In the genomic region with DNA sequence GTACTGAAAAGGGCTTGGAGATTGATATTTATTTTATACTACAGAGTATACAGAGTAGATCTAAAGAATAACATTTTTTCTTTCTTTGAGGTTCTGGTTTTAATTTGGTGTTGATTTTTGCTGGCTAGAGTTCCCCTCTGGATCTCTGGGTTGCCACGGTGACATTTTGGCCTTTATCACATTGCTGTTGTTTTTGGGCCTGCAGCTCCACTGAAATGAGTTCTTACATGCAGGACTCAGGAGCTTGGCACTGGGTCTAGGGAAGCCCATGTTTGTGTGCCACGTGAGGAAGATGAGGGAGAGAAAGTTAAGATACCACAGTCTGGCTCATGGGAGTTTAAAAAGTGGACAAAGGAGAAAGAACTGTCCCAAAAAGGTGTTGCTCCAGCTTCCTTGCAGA, we compare ENCODE assay signal across 33 cellular contexts. TPM values are rescaled to one million over a fixed set of nuclear protein-coding genes. Genes with fewer than 3 reads are reported as not detected.
"Had no signal": no experiment of that assay in that cellular context is flagged by ENCODE, and none has a peak within 500 bp of the region (broad histone marks: within the 10 kb centered on the region; RNA-seq: fewer than 3 reads in every experiment).

No MANE protein-coding gene starts in this region.

- H3K36me3 Mint-ChIP-seq: activated CD4-positive, alpha-beta memory T cell treated with anti-CD3 and anti-CD28 coated beads for 36 hours; activated CD8-positive, alpha-beta memory T cell treated with anti-CD3 and anti-CD28 coated beads, Interleukin-2, amount 10 ng/mL, durations not matched to agents 7 days and 5 days; activated naive CD4-positive, alpha-beta T cell treated with anti-CD3 and anti-CD28 coated beads, Interleukin-2, amount 10 ng/mL, durations not matched to agents 7 days and 5 days; activated naive CD4-positive, alpha-beta T cell treated with anti-CD3 and anti-CD28 coated beads, Interleukin-2, amount 50 U/mL, for 72 hours had no signal

- H3K4me1 ChIP-seq: ascending aorta had no signal

- H3K27me3 ChIP-seq: ascending aorta had no signal

- H3K4me1 Mint-ChIP-seq: activated CD4-positive, alpha-beta T cell treated with anti-CD3 and anti-CD28 coated beads for 36 hours; activated CD4-positive, alpha-beta T cell treated with anti-CD3 and anti-CD28 coated beads, Interleukin-2, amount 10 ng/mL, durations not matched to agents 24 days and 14 days; activated CD8-positive, alpha-beta memory T cell treated with anti-CD3 and anti-CD28 coated beads, Interleukin-2, amount 10 ng/mL, durations not matched to agents 7 days and 5 days; central memory CD8-positive, alpha-beta T cell; T-helper 17 cell had no signal

- ATAC-seq: activated CD4-positive, alpha-beta T cell treated with anti-CD3 and anti-CD28 coated beads for 36 hours; activated CD8-positive, alpha-beta memory T cell treated with anti-CD3 and anti-CD28 coated beads, Interleukin-2, amount 10 ng/mL, durations not matched to agents 7 days and 5 days; activated CD8-positive, alpha-beta T cell treated with anti-CD3 and anti-CD28 coated beads, Interleukin-2, amount 10 ng/mL, durations not matched to agents 7 days and 5 days; activated naive CD4-positive, alpha-beta T cell treated with anti-CD3 and anti-CD28 coated beads, Interleukin-2, amount 50 U/mL, for 72 hours; esophagus mucosa; T-helper 17 cell had no signal

- H3K4me3 ChIP-seq: ascending aorta, coronary artery, dorsolateral prefrontal cortex had no signal

- H3K4me3 Mint-ChIP-seq: activated CD4-positive, alpha-beta memory T cell treated with anti-CD3 and anti-CD28 coated beads for 36 hours; activated CD4-positive, alpha-beta T cell treated with anti-CD3 and anti-CD28 coated beads for 36 hours; activated CD4-positive, alpha-beta T cell treated with anti-CD3 and anti-CD28 coated beads, Interleukin-2, amount 10 ng/mL, durations not matched to agents 24 days and 14 days; activated CD8-positive, alpha-beta memory T cell treated with anti-CD3 and anti-CD28 coated beads, Interleukin-2, amount 10 ng/mL, durations not matched to agents 7 days and 5 days; activated CD8-positive, alpha-beta T cell treated with anti-CD3 and anti-CD28 coated beads, Interleukin-2, amount 10 ng/mL, durations not matched to agents 7 days and 5 days; activated naive CD4-positive, alpha-beta T cell treated with anti-CD3 and anti-CD28 coated beads, Interleukin-2, amount 10 ng/mL, durations not matched to agents 7 days and 5 days; activated T-helper 1 cell treated with anti-CD3 and anti-CD28 coated beads, Interleukin-12 subunit alpha, Interleukin-12 subunit beta, Interleukin-2, Interleukin-4 antibody, amounts not matched to agents 30 ng/mL and 10 ng/mL and 1 ng/mL, durations not matched to agents 14 hours and 24 hours and 36 hours; central memory CD8-positive, alpha-beta T cell; dendritic cell treated with granulocyte-macrophage colony-stimulating factor and Interleukin-4, amounts not matched to agents 40 ng/mL and 50 ng/mL, for 4 days; endodermal cell; T-helper 17 cell; T-helper 2 cell treated with Interferon-gamma antibody and Interleukin-4, amounts not matched to agents 5 μg/mL and 100 μg/mL, for 36 hours had no signal

- H3K27ac Mint-ChIP-seq: activated CD4-positive, alpha-beta memory T cell treated with anti-CD3 and anti-CD28 coated beads for 36 hours; activated CD4-positive, alpha-beta T cell treated with anti-CD3 and anti-CD28 coated beads for 36 hours; activated CD4-positive, alpha-beta T cell treated with anti-CD3 and anti-CD28 coated beads, Interleukin-2, amount 10 ng/mL, durations not matched to agents 24 days and 14 days; activated CD8-positive, alpha-beta memory T cell treated with anti-CD3 and anti-CD28 coated beads, Interleukin-2, amount 10 ng/mL, durations not matched to agents 7 days and 5 days; activated CD8-positive, alpha-beta T cell treated with anti-CD3 and anti-CD28 coated beads, Interleukin-2, amount 10 ng/mL, durations not matched to agents 7 days and 5 days; activated naive CD4-positive, alpha-beta T cell treated with anti-CD3 and anti-CD28 coated beads, Interleukin-2, amount 10 ng/mL, durations not matched to agents 7 days and 5 days; activated naive CD4-positive, alpha-beta T cell treated with anti-CD3 and anti-CD28 coated beads, Interleukin-2, amount 50 U/mL, for 72 hours; activated T-helper 1 cell treated with anti-CD3 and anti-CD28 coated beads, Interleukin-12 subunit alpha, Interleukin-12 subunit beta, Interleukin-2, Interleukin-4 antibody, amounts not matched to agents 30 ng/mL and 10 ng/mL and 1 ng/mL, durations not matched to agents 14 hours and 24 hours and 36 hours; activated T-helper 2 cell treated with anti-CD3 and anti-CD28 coated beads, Interferon-gamma antibody, Interleukin-2, Interleukin-4, amounts not matched to agents 10 μg/mL and 5 μg/mL and 100 μg/mL, durations not matched to agents 14 hours and 24 hours and 36 hours; dendritic cell treated with granulocyte-macrophage colony-stimulating factor and Interleukin-4, amounts not matched to agents 40 ng/mL and 50 ng/mL, for 4 days; endodermal cell; T-helper 17 cell; T-helper 2 cell treated with Interferon-gamma antibody and Interleukin-4, amounts not matched to agents 5 μg/mL and 100 μg/mL, for 36 hours had no signal

- H3K27ac ChIP-seq: ascending aorta, brain microvascular endothelial cell, coronary artery, dorsolateral prefrontal cortex had no signal

- H3K9me3 Mint-ChIP-seq: activated CD4-positive, alpha-beta memory T cell treated with anti-CD3 and anti-CD28 coated beads for 36 hours; activated CD4-positive, alpha-beta T cell treated with anti-CD3 and anti-CD28 coated beads, Interleukin-2, amount 10 ng/mL, durations not matched to agents 24 days and 14 days; activated naive CD4-positive, alpha-beta T cell treated with anti-CD3 and anti-CD28 coated beads, Interleukin-2, amount 10 ng/mL, durations not matched to agents 7 days and 5 days; activated naive CD4-positive, alpha-beta T cell treated with anti-CD3 and anti-CD28 coated beads, Interleukin-2, amount 50 U/mL, for 72 hours; activated T-helper 1 cell treated with anti-CD3 and anti-CD28 coated beads, Interleukin-12 subunit alpha, Interleukin-12 subunit beta, Interleukin-2, Interleukin-4 antibody, amounts not matched to agents 30 ng/mL and 10 ng/mL and 1 ng/mL, durations not matched to agents 14 hours and 24 hours and 36 hours; activated T-helper 2 cell treated with anti-CD3 and anti-CD28 coated beads, Interferon-gamma antibody, Interleukin-2, Interleukin-4, amounts not matched to agents 10 μg/mL and 5 μg/mL and 100 μg/mL, durations not matched to agents 14 hours and 24 hours and 36 hours; central memory CD8-positive, alpha-beta T cell; dendritic cell treated with granulocyte-macrophage colony-stimulating factor and Interleukin-4, amounts not matched to agents 40 ng/mL and 50 ng/mL, for 4 days; endodermal cell; T-helper 2 cell treated with Interferon-gamma antibody and Interleukin-4, amounts not matched to agents 5 μg/mL and 100 μg/mL, for 36 hours had no signal

- H3K36me3 ChIP-seq: ascending aorta, brain microvascular endothelial cell had no signal

- DNase-seq: activated CD4-positive, alpha-beta memory T cell treated with anti-CD3 and anti-CD28 coated beads for 36 hours; activated CD4-positive, alpha-beta T cell treated with anti-CD3 and anti-CD28 coated beads for 36 hours; activated CD4-positive, alpha-beta T cell treated with anti-CD3 and anti-CD28 coated beads, Interleukin-2, amount 10 ng/mL, durations not matched to agents 24 days and 14 days; activated CD4-positive, CD25-positive, alpha-beta regulatory T cell; activated CD4-positive, CD25-positive, alpha-beta regulatory T cell treated with anti-CD3 and anti-CD28 coated beads, Interleukin-2, amount 50 U/mL, for 72 hours; activated CD8-positive, alpha-beta memory T cell treated with anti-CD3 and anti-CD28 coated beads, Interleukin-2, amount 10 ng/mL, durations not matched to agents 7 days and 5 days; activated CD8-positive, alpha-beta memory T cell treated with anti-CD3 and anti-CD28 coated beads, Interleukin-2, amount 50 U/mL, for 4 hours; activated CD8-positive, alpha-beta T cell treated with anti-CD3 and anti-CD28 coated beads, Interleukin-2, amount 10 ng/mL, durations not matched to agents 7 days and 5 days; activated gamma-delta T cell; activated naive CD4-positive, alpha-beta T cell; activated naive CD4-positive, alpha-beta T cell treated with anti-CD3 and anti-CD28 coated beads, Interleukin-2, amount 10 ng/mL, durations not matched to agents 7 days and 5 days; activated T-cell treated with anti-CD3 and anti-CD28 coated beads, Interleukin-2, amount 50 U/mL, for 1 hour; activated T-cell treated with anti-CD3 and anti-CD28 coated beads, Interleukin-2, amount 50 U/mL, for 48 hours; brain microvascular endothelial cell; dorsolateral prefrontal cortex; effector memory CD4-positive, alpha-beta T cell; endodermal cell; foreskin fibroblast; head of caudate nucleus; T-helper 1 cell; T-helper 17 cell had no signal

RNA-seq across cellular contexts. Expression of gene TFAP2C, which starts 7.4 kb away (rescaled TPM):
- total RNA-seq: activated CD4-positive, alpha-beta memory T cell treated with anti-CD3 and anti-CD28 coated beads for 36 hours; activated CD4-positive, alpha-beta T cell treated with anti-CD3 and anti-CD28 coated beads for 36 hours; activated CD4-positive, alpha-beta T cell treated with anti-CD3 and anti-CD28 coated beads, Interleukin-2, amount 10 ng/mL, durations not matched to agents 24 days and 14 days; activated CD8-positive, alpha-beta memory T cell treated with anti-CD3 and anti-CD28 coated beads for 36 hours; activated CD8-positive, alpha-beta memory T cell treated with anti-CD3 and anti-CD28 coated beads, Interleukin-2, amount 10 ng/mL, durations not matched to agents 7 days and 5 days; activated CD8-positive, alpha-beta T cell treated with anti-CD3 and anti-CD28 coated beads, Interleukin-2, amount 10 ng/mL, durations not matched to agents 7 days and 5 days; activated naive CD4-positive, alpha-beta T cell treated with anti-CD3 and anti-CD28 coated beads, Interleukin-2, amount 50 U/mL, for 72 hours; activated T-helper 1 cell treated with anti-CD3 and anti-CD28 coated beads, Interleukin-12 subunit alpha, Interleukin-12 subunit beta, Interleukin-2, Interleukin-4 antibody, amounts not matched to agents 30 ng/mL and 10 ng/mL and 1 ng/mL, durations not matched to agents 14 hours and 24 hours and 36 hours; activated T-helper 2 cell treated with anti-CD3 and anti-CD28 coated beads, Interferon-gamma antibody, Interleukin-2, Interleukin-4, amounts not matched to agents 10 μg/mL and 5 μg/mL and 100 μg/mL, durations not matched to agents 14 hours and 24 hours and 36 hours; cerebellum; fibroblast of lung; T-helper 17 cell had no signal
